In the genomic region with DNA sequence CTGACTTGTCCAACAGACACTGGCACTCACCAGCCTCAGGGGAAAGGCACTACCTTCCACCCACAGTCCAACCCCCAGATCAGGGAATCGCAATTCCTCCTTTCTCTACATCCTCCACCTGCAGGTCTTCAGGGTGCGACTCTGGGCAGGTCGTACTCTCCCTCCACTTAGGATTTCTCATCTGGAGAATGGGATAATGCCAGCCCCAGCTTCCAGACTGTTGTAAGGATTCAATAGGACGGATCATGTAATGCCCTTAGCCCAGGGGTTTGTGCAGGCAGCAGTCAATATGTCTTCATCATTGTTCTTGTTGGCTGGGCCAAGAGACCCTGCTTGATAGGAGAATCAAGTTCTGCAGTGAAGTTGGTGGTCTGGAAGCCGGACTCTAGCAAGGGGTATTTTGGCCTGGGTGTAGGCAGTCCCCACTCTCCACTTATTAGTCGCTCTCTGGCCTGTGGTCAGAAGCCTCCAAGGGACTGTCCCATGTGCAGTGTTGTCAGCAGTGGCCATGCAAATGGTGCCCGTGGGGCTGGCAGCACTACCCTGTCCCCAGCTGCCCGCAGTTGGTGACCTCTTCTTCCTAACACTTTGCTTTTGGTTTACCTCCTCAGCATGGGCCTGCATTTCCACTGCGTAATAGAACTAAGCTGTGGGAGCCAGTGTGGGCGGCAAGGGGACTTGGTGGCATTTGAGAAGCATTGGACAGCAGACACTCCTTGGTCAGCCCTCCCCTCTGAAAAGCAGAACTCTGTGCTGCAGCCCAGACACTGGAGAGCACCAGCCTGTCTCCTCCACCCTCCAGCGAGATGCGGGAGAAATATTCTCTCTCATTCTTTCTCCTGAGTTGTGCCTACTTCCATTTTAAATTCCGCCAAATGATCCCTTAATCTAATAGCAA, we compare ENCODE assay signal across 1 cellular context.
TF ChIP-seq lines count a peak whose summit lies in the region.

No MANE protein-coding gene starts in this region.

TF ChIP-seq in GM23338, 12 proteins besides CTCF, POLR2A, EP300 and RAD21 (continued from another document):
- TF ChIP-seq, protein P1, sequence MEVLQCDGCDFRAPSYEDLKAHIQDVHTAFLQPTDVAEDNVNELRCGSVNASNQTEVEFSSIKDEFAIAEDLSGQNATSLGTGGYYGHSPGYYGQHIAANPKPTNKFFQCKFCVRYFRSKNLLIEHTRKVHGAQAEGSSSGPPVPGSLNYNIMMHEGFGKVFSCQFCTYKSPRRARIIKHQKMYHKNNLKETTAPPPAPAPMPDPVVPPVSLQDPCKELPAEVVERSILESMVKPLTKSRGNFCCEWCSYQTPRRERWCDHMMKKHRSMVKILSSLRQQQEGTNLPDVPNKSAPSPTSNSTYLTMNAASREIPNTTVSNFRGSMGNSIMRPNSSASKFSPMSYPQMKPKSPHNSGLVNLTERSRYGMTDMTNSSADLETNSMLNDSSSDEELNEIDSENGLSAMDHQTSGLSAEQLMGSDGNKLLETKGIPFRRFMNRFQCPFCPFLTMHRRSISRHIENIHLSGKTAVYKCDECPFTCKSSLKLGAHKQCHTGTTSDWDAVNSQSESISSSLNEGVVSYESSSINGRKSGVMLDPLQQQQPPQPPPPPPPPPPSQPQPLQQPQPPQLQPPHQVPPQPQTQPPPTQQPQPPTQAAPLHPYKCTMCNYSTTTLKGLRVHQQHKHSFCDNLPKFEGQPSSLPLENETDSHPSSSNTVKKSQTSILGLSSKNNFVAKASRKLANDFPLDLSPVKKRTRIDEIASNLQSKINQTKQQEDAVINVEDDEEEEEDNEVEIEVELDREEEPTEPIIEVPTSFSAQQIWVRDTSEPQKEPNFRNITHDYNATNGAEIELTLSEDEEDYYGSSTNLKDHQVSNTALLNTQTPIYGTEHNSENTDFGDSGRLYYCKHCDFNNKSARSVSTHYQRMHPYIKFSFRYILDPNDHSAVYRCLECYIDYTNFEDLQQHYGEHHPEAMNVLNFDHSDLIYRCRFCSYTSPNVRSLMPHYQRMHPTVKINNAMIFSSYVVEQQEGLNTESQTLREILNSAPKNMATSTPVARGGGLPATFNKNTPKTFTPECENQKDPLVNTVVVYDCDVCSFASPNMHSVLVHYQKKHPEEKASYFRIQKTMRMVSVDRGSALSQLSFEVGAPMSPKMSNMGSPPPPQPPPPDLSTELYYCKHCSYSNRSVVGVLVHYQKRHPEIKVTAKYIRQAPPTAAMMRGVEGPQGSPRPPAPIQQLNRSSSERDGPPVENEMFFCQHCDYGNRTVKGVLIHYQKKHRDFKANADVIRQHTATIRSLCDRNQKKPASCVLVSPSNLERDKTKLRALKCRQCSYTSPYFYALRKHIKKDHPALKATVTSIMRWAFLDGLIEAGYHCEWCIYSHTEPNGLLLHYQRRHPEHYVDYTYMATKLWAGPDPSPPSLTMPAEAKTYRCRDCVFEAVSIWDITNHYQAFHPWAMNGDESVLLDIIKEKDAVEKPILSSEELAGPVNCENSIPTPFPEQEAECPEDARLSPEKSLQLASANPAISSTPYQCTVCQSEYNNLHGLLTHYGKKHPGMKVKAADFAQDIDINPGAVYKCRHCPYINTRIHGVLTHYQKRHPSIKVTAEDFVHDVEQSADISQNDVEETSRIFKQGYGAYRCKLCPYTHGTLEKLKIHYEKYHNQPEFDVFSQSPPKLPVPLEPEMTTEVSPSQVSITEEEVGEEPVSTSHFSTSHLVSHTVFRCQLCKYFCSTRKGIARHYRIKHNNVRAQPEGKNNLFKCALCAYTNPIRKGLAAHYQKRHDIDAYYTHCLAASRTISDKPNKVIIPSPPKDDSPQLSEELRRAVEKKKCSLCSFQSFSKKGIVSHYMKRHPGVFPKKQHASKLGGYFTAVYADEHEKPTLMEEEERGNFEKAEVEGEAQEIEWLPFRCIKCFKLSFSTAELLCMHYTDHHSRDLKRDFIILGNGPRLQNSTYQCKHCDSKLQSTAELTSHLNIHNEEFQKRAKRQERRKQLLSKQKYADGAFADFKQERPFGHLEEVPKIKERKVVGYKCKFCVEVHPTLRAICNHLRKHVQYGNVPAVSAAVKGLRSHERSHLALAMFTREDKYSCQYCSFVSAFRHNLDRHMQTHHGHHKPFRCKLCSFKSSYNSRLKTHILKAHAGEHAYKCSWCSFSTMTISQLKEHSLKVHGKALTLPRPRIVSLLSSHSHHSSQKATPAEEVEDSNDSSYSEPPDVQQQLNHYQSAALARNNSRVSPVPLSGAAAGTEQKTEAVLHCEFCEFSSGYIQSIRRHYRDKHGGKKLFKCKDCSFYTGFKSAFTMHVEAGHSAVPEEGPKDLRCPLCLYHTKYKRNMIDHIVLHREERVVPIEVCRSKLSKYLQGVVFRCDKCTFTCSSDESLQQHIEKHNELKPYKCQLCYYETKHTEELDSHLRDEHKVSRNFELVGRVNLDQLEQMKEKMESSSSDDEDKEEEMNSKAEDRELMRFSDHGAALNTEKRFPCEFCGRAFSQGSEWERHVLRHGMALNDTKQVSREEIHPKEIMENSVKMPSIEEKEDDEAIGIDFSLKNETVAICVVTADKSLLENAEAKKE (CRISPR knock-in tag; IDR thresholded peaks at IDR 0.05): no peak
- TF ChIP-seq POLR2AphosphoS5 (IDR thresholded peaks at IDR 0.05; ENCODE audit: low read depth) (no peak), STAT1 (IDR thresholded peaks at IDR 0.05; ENCODE audit: unreplicated experiment) (no peak), EZH2phosphoT487 (IDR thresholded peaks at IDR 0.05; ENCODE audit: unreplicated experiment) (no peak), REST (IDR thresholded peaks at IDR 0.05; ENCODE audit: unreplicated experiment) (no peak), ZNF114 (CRISPR knock-in tag; IDR thresholded peaks at IDR 0.05) (no peak), ZNF331 (CRISPR knock-in tag; IDR thresholded peaks at IDR 0.05; ENCODE audit: low read depth) (no peak), EZH2 (IDR thresholded peaks at IDR 0.05; ENCODE audit: low read depth, unreplicated experiment) (no peak), NANOG (IDR thresholded peaks at IDR 0.05; ENCODE audit: borderline replicate concordance) (no peak)
- TF ChIP-seq, protein P2, sequence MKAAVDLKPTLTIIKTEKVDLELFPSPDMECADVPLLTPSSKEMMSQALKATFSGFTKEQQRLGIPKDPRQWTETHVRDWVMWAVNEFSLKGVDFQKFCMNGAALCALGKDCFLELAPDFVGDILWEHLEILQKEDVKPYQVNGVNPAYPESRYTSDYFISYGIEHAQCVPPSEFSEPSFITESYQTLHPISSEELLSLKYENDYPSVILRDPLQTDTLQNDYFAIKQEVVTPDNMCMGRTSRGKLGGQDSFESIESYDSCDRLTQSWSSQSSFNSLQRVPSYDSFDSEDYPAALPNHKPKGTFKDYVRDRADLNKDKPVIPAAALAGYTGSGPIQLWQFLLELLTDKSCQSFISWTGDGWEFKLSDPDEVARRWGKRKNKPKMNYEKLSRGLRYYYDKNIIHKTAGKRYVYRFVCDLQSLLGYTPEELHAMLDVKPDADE (IDR thresholded peaks at IDR 0.05): no peak
